In genomic region chr20:24953621-24954133, GRCh38 we compare ENCODE assay signal across 15 cellular contexts. TPM values are rescaled to one million over a fixed set of nuclear protein-coding genes. Genes with fewer than 3 reads are reported as not detected.
DNase-seq lines count a peak whose midpoint lies in the region; ATAC-seq and TF ChIP-seq lines count a peak whose summit lies in the region.
"Had no signal": no experiment of that assay in that cellular context is flagged by ENCODE, and none has a peak within 500 bp of the region (broad histone marks: within the 10 kb centered on the region; RNA-seq: fewer than 3 reads in every experiment).

No MANE protein-coding gene starts in this region.

- H3K9me3 ChIP-seq in vagina = no peaks in the 10 kb centered on the region
- H3K9me3 ChIP-seq: HAP-1 had no signal

- peaks cover 41% of the 10 kb centered on the region for H3K4me1 Mint-ChIP-seq in activated naive CD4-positive, alpha-beta T cell treated with anti-CD3 and anti-CD28 coated beads for 36 hours (ENCODE audit: low read depth)
- peaks cover 47% of the 10 kb centered on the region for H3K4me1 Mint-ChIP-seq in activated T-helper 2 cell treated with anti-CD3 and anti-CD28 coated beads, Interferon-gamma antibody, Interleukin-2, Interleukin-4, amounts not matched to agents 10 μg/mL and 5 μg/mL and 100 μg/mL, durations not matched to agents 14 hours and 24 hours and 36 hours (ENCODE audit: low read depth)
- H3K4me1 Mint-ChIP-seq in naive thymus-derived CD8-positive, alpha-beta T cell = peaks cover 11 to 59% (median 34%) of the 10 kb centered on the region in 4 donors

- no peaks in the 10 kb centered on the region for H3K27me3 Mint-ChIP-seq in activated naive CD4-positive, alpha-beta T cell treated with anti-CD3 and anti-CD28 coated beads for 36 hours (ENCODE audit: low read depth)
- H3K27me3 Mint-ChIP-seq in activated T-helper 2 cell treated with anti-CD3 and anti-CD28 coated beads, Interferon-gamma antibody, Interleukin-2, Interleukin-4, amounts not matched to agents 10 μg/mL and 5 μg/mL and 100 μg/mL, durations not matched to agents 14 hours and 24 hours and 36 hours (ENCODE audit: low read depth) = no peaks in the 10 kb centered on the region
- no peaks in the 10 kb centered on the region for H3K27me3 Mint-ChIP-seq in naive thymus-derived CD8-positive, alpha-beta T cell

- CTCF ChIA-PET in activated naive CD4-positive, alpha-beta T cell treated with anti-CD3 and anti-CD28 coated beads for 36 hours (lab: Charles Lee) = interaction anchor here (0.8 to 1.0 kb wide), 2 partner anchors 9 to 21 kb away, joined by 3 read pairs; no protein-coding TSS in a partner anchor

- H3K4me1 ChIP-seq in vagina = no peaks in the 10 kb centered on the region
- H3K4me1 ChIP-seq: HAP-1 had no signal

- no peak overlapping the region for H3K4me3 Mint-ChIP-seq in activated naive CD4-positive, alpha-beta T cell treated with anti-CD3 and anti-CD28 coated beads for 36 hours
- H3K4me3 Mint-ChIP-seq in activated T-helper 2 cell treated with anti-CD3 and anti-CD28 coated beads, Interferon-gamma antibody, Interleukin-2, Interleukin-4, amounts not matched to agents 10 μg/mL and 5 μg/mL and 100 μg/mL, durations not matched to agents 14 hours and 24 hours and 36 hours (ENCODE audit: low read depth) = peak overlapping the region; percentile 13
- peak overlapping the region in 3 of 10 donors; percentile 22 to 83 (median 64) for H3K4me3 Mint-ChIP-seq in naive thymus-derived CD8-positive, alpha-beta T cell

- no peak overlapping the region for H3K4me3 ChIP-seq in vagina
- H3K4me3 ChIP-seq: HAP-1, hepatocyte had no signal

- peaks cover 0 to 8% of the 10 kb centered on the region in 2 donors for H3K36me3 ChIP-seq in vagina
- H3K36me3 ChIP-seq: HAP-1 had no signal

- H3K36me3 Mint-ChIP-seq in activated naive CD4-positive, alpha-beta T cell treated with anti-CD3 and anti-CD28 coated beads for 36 hours (ENCODE audit: low read depth) = peaks cover 21% of the 10 kb centered on the region
- H3K36me3 Mint-ChIP-seq in activated T-helper 2 cell treated with anti-CD3 and anti-CD28 coated beads, Interferon-gamma antibody, Interleukin-2, Interleukin-4, amounts not matched to agents 10 μg/mL and 5 μg/mL and 100 μg/mL, durations not matched to agents 14 hours and 24 hours and 36 hours (ENCODE audit: low read depth) = peaks cover 75% of the 10 kb centered on the region
- peaks cover 0 to 9% (median 0%) of the 10 kb centered on the region in 3 donors for H3K36me3 Mint-ChIP-seq in naive thymus-derived CD8-positive, alpha-beta T cell

- H3K27ac ChIP-seq in vagina = no peak overlapping the region
- H3K27ac ChIP-seq: hepatocyte had no signal

- peaks cover under 1% of the 10 kb centered on the region for H3K9me3 Mint-ChIP-seq in activated naive CD4-positive, alpha-beta T cell treated with anti-CD3 and anti-CD28 coated beads for 36 hours
- H3K9me3 Mint-ChIP-seq in activated T-helper 2 cell treated with anti-CD3 and anti-CD28 coated beads, Interferon-gamma antibody, Interleukin-2, Interleukin-4, amounts not matched to agents 10 μg/mL and 5 μg/mL and 100 μg/mL, durations not matched to agents 14 hours and 24 hours and 36 hours = no peaks in the 10 kb centered on the region
- H3K9me3 Mint-ChIP-seq in naive thymus-derived CD8-positive, alpha-beta T cell = peaks cover 0 to 2% (median 0%) of the 10 kb centered on the region in 9 donors

- no peaks in the 10 kb centered on the region for H3K27me3 ChIP-seq in vagina
- H3K27me3 ChIP-seq: hepatocyte had no signal

- intact Hi-C loops in activated naive CD4-positive, alpha-beta T cell treated with anti-CD3 and anti-CD28 coated beads for 36 hours (cut with micrococcal nuclease) = no loop called here
- intact Hi-C loops in activated T-helper 2 cell treated with anti-CD3 and anti-CD28 coated beads, Interferon-gamma antibody, Interleukin-2, Interleukin-4, amounts not matched to agents 10 μg/mL and 5 μg/mL and 100 μg/mL, durations not matched to agents 14 hours and 24 hours and 36 hours (cut with micrococcal nuclease) = no loop called here
- intact Hi-C loops in vagina (cut with DNase I) = no loop called here

- H3K27ac Mint-ChIP-seq in activated naive CD4-positive, alpha-beta T cell treated with anti-CD3 and anti-CD28 coated beads for 36 hours = peak overlapping the region; percentile 46
- peak overlapping the region; percentile 80 for H3K27ac Mint-ChIP-seq in activated T-helper 2 cell treated with anti-CD3 and anti-CD28 coated beads, Interferon-gamma antibody, Interleukin-2, Interleukin-4, amounts not matched to agents 10 μg/mL and 5 μg/mL and 100 μg/mL, durations not matched to agents 14 hours and 24 hours and 36 hours
- peak overlapping the region in 6 of 10 donors; percentile 11 to 94 (median 79) for H3K27ac Mint-ChIP-seq in naive thymus-derived CD8-positive, alpha-beta T cell

- no peak for TF ChIP-seq POLR2A in vagina (IDR thresholded peaks at IDR 0.05)

- no peak for DNase-seq in activated naive CD4-positive, alpha-beta T cell treated with anti-CD3 and anti-CD28 coated beads for 36 hours
- no peak for DNase-seq in activated naive CD4-positive, alpha-beta T cell treated with anti-CD3 and anti-CD28 coated beads, Interleukin-2, amount 50 U/mL, for 16 hours
- DNase-seq in activated T-helper 2 cell treated with anti-CD3 and anti-CD28 coated beads, Interferon-gamma antibody, Interleukin-2, Interleukin-4, amounts not matched to agents 10 μg/mL and 5 μg/mL and 100 μg/mL, durations not matched to agents 14 hours and 24 hours and 36 hours (ENCODE audit: low spot score) = no peak
- no peak for DNase-seq in naive thymus-derived CD8-positive, alpha-beta T cell
- DNase-seq in vagina (ENCODE audit: extremely low spot score in 2 of 2) (peak; percentile 84 to 91), superior temporal gyrus (ENCODE audit: extremely low spot score) (no peak), GF-D8 (lab: John Stamatoyannopoulos, UW) (no peak)
- DNase-seq: ACHN, erythroblast, KG1 had no signal

- POLR2A ChIA-PET in naive thymus-derived CD8-positive, alpha-beta T cell (lab: Charles Lee) = interaction anchor here (0.6 kb wide), 1 partner anchor 83 kb away, joined by 4 read pairs; no protein-coding TSS in a partner anchor

- no peak for TF ChIP-seq CTCF in vagina (IDR thresholded peaks at IDR 0.05)

- ATAC-seq in naive thymus-derived CD8-positive, alpha-beta T cell = no peak
- no peak for ATAC-seq in GM21447 (IDR thresholded peaks at IDR 0.05; ENCODE audit: unreplicated experiment)

RNA-seq across cellular contexts. Expression of gene CST7, which starts 4.6 kb away (rescaled TPM):
- 10 to 100 TPM; 37.8 to 43.1 TPM for total RNA-seq in activated naive CD4-positive, alpha-beta T cell treated with anti-CD3 and anti-CD28 coated beads for 36 hours
- 115 and 121 TPM in 2 replicates for total RNA-seq in activated T-helper 2 cell treated with anti-CD3 and anti-CD28 coated beads, Interferon-gamma antibody, Interleukin-2, Interleukin-4, amounts not matched to agents 10 μg/mL and 5 μg/mL and 100 μg/mL, durations not matched to agents 14 hours and 24 hours and 36 hours
- total RNA-seq in naive thymus-derived CD8-positive, alpha-beta T cell = 1 to 10 TPM; 5.5 to 6.6 TPM
- polyA plus RNA-seq in naive thymus-derived CD8-positive, alpha-beta T cell = 100 to 1,000 TPM in 1 of 3 donors, 10 to 100 TPM in 2; 13.3 to 581 (median 21.3) TPM
- total RNA-seq in vagina = 3.7 TPM
- total RNA-seq: cerebellum, hepatocyte had no signal
- polyA plus RNA-seq: hepatocyte, neural cell had no signal

RNA-seq across cellular contexts. Expression of gene APMAP, which starts 38.9 kb away (rescaled TPM):
- 10 to 100 TPM; 46.9 to 50.9 TPM for total RNA-seq in activated naive CD4-positive, alpha-beta T cell treated with anti-CD3 and anti-CD28 coated beads for 36 hours
- total RNA-seq in activated T-helper 2 cell treated with anti-CD3 and anti-CD28 coated beads, Interferon-gamma antibody, Interleukin-2, Interleukin-4, amounts not matched to agents 10 μg/mL and 5 μg/mL and 100 μg/mL, durations not matched to agents 14 hours and 24 hours and 36 hours = 48.5 and 48.8 TPM in 2 replicates
- total RNA-seq in naive thymus-derived CD8-positive, alpha-beta T cell = 10 to 100 TPM; 46.0 to 46.2 TPM
- polyA plus RNA-seq in naive thymus-derived CD8-positive, alpha-beta T cell = 100 to 1,000 TPM in 1 of 3 donors, 10 to 100 TPM in 2; 74.5 to 234 (median 81.7) TPM
- total RNA-seq in vagina = 29.7 TPM

Comparison
In these comparisons a context has a peak if more than half of its experiments do, and no peak if none do; other contexts are left out.
1. DNase-seq: peak in vagina (2 of 2); none in activated naive CD4-positive, alpha-beta T cell treated with anti-CD3 and anti-CD28 coated beads for 36 hours (single experiment), activated naive CD4-positive, alpha-beta T cell treated with anti-CD3 and anti-CD28 coated beads, Interleukin-2, amount 50 U/mL, for 16 hours (single experiment), activated T-helper 2 cell treated with anti-CD3 and anti-CD28 coated beads, Interferon-gamma antibody, Interleukin-2, Interleukin-4, amounts not matched to agents 10 μg/mL and 5 μg/mL and 100 μg/mL, durations not matched to agents 14 hours and 24 hours and 36 hours (single experiment), naive thymus-derived CD8-positive, alpha-beta T cell (0 of 10), superior temporal gyrus (single experiment) and GF-D8 (single experiment).
2. Peak in every context shown above with its lines, with median percentiles within 50 percentile points of each other: H3K27ac Mint-ChIP-seq.